13 cellular contexts compared by ENCODE assay signal in the genomic region with DNA sequence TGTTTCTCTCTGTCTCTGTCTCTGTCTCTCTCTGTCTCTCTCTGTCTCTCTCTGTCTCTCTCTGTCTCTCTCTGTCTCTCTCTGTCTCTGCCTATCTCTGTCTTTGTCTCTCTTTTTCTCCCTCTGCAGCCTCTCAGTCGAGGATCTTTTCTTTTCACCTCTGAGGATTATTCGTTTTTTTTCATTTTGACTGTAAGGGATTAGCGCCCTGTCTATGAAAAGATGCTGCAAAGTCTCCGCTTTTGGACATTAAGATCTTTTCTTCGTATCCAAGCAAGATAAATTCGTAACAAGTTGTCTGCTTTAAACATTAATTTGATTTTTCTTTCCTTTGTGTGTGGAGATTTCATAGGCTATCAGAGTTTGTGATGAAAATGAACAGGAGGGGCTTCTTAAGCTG.
"Had no signal": no experiment of that assay in that cellular context is flagged by ENCODE, and none has a peak within 500 bp of the region (broad histone marks: within the 10 kb centered on the region; RNA-seq: fewer than 3 reads in every experiment).

No MANE protein-coding gene starts in this region.

- DNase-seq: activated CD4-positive, alpha-beta memory T cell treated with anti-CD3 and anti-CD28 coated beads for 36 hours; activated CD4-positive, alpha-beta T cell treated with anti-CD3 and anti-CD28 coated beads for 1 hour; activated CD8-positive, alpha-beta memory T cell treated with anti-CD3 and anti-CD28 coated beads, Interleukin-2, amount 10 ng/mL, durations not matched to agents 7 days and 5 days; activated effector memory CD4-positive, alpha-beta T cell treated with anti-CD3 and anti-CD28 coated beads, Interleukin-2, amount 50 U/mL, for 16 hours; activated T-cell treated with anti-CD3 and anti-CD28 coated beads, Interleukin-2, amount 50 U/mL, for 24 hours; dermis blood vessel endothelial cell; heart left ventricle; midbrain; posterior cingulate gyrus had no signal

- H3K36me3 ChIP-seq: ascending aorta, breast epithelium, heart left ventricle had no signal

- H3K4me1 Mint-ChIP-seq: activated CD8-positive, alpha-beta memory T cell treated with anti-CD3 and anti-CD28 coated beads, Interleukin-2, amount 10 ng/mL, durations not matched to agents 7 days and 5 days had no signal

- H3K4me1 ChIP-seq: ascending aorta, breast epithelium had no signal

- H3K9me3 Mint-ChIP-seq: activated T-cell treated with anti-CD3 and anti-CD28 coated beads, Interleukin-2, amount 50 U/mL, for 24 hours had no signal

- ATAC-seq: activated CD8-positive, alpha-beta memory T cell treated with anti-CD3 and anti-CD28 coated beads, Interleukin-2, amount 10 ng/mL, durations not matched to agents 7 days and 5 days; heart left ventricle; stimulated activated effector memory CD8-positive, alpha-beta T cell treated with anti-CD3 and anti-CD28 coated beads, Interleukin-12 subunit alpha, Interleukin-12 subunit beta, amount 100 ng/mL, for 72 hours had no signal

- H3K27ac ChIP-seq: ascending aorta, breast epithelium, heart left ventricle had no signal

- H3K4me3 ChIP-seq: ascending aorta, breast epithelium, heart left ventricle, lung had no signal

- H3K27me3 ChIP-seq: ascending aorta had no signal

- H3K4me3 Mint-ChIP-seq: activated CD4-positive, alpha-beta memory T cell treated with anti-CD3 and anti-CD28 coated beads for 36 hours; activated CD8-positive, alpha-beta memory T cell treated with anti-CD3 and anti-CD28 coated beads, Interleukin-2, amount 10 ng/mL, durations not matched to agents 7 days and 5 days; activated T-cell treated with anti-CD3 and anti-CD28 coated beads, Interleukin-2, amount 50 U/mL, for 24 hours; stimulated activated effector memory CD8-positive, alpha-beta T cell treated with anti-CD3 and anti-CD28 coated beads, Interleukin-12 subunit alpha, Interleukin-12 subunit beta, amount 100 ng/mL, for 72 hours had no signal

- H3K27ac Mint-ChIP-seq: activated CD4-positive, alpha-beta memory T cell treated with anti-CD3 and anti-CD28 coated beads for 36 hours; activated CD8-positive, alpha-beta memory T cell treated with anti-CD3 and anti-CD28 coated beads, Interleukin-2, amount 10 ng/mL, durations not matched to agents 7 days and 5 days; activated T-cell treated with anti-CD3 and anti-CD28 coated beads, Interleukin-2, amount 50 U/mL, for 24 hours; stimulated activated effector memory CD8-positive, alpha-beta T cell treated with anti-CD3 and anti-CD28 coated beads, Interleukin-12 subunit alpha, Interleukin-12 subunit beta, amount 100 ng/mL, for 72 hours had no signal

- H3K9me3 ChIP-seq: ascending aorta, breast epithelium, heart left ventricle had no signal

- H3K36me3 Mint-ChIP-seq: activated CD4-positive, alpha-beta memory T cell treated with anti-CD3 and anti-CD28 coated beads for 36 hours; activated CD8-positive, alpha-beta memory T cell treated with anti-CD3 and anti-CD28 coated beads, Interleukin-2, amount 10 ng/mL, durations not matched to agents 7 days and 5 days had no signal

- H3K27me3 Mint-ChIP-seq: activated CD8-positive, alpha-beta memory T cell treated with anti-CD3 and anti-CD28 coated beads, Interleukin-2, amount 10 ng/mL, durations not matched to agents 7 days and 5 days had no signal
